ENCODE assay signal across 35 cellular contexts in the genomic region with DNA sequence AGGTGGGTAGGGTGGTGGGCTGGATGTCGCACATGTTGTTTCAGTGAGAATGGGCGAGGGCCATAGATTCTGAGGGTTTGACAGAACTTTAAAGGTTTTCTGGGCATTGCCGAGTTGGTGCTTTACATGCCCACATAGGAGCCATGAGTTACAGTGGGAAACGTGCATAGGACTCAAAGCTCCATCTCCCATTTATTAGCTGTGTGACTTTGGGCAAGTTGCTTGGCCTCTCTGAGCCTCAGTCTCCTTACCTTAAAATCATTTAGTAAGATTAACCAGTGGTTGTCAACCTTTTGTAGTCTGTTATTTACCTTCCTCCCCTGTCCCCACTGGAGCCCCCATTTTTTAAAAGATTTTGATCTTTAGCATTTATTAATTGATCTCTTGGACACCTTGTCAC.
"Had no signal": no experiment of that assay in that cellular context is flagged by ENCODE, and none has a peak within 500 bp of the region (broad histone marks: within the 10 kb centered on the region; RNA-seq: fewer than 3 reads in every experiment).

No MANE protein-coding gene starts in this region.

- H3K9me3 ChIP-seq: MG63 had no signal

- DNase-seq: Kasumi-1, MG63, MM.1S, MV-4-11, NCI-H1048, NCI-H1092, NCI-H1092 treated with DMSO at 0.1 percent for 48 hours, NCI-H1105, NCI-H1105 treated with DMSO at 0.1 percent for 48 hours, NCI-H1417, NCI-H1417 treated with DMSO at 0.1 percent for 48 hours, NCI-H1436, NCI-H1436 treated with DMSO at 0.1 percent for 48 hours, NCI-H146, NCI-H1694, NCI-H1694 treated with DMSO at 0.1 percent for 48 hours, NCI-H187, NCI-H187 treated with DMSO at 0.1 percent for 48 hours, NCI-H1930, NCI-H2029, NCI-H2029 treated with DMSO at 0.1 percent for 48 hours, NCI-H2081, NCI-H2081 treated with DMSO at 0.1 percent for 48 hours, NCI-H2107, NCI-H2171, NCI-H2171 treated with DMSO at 0.1 percent for 48 hours, NCI-H2227 treated with DMSO at 0.1 percent for 48 hours, NCI-H226, NCI-H345, NCI-H446, NCI-H446 treated with DMSO at 0.1 percent for 48 hours, NCI-H510A, NCI-H510A treated with DMSO at 0.1 percent for 48 hours, NCI-H524, NCI-H524 treated with DMSO at 0.1 percent for 48 hours had no signal

- H3K36me3 ChIP-seq: MG63 had no signal

- H3K4me3 ChIP-seq: MG63 had no signal

- H3K27me3 ChIP-seq: MG63 had no signal
